Comparison of ENCODE assay signal across 12 cellular contexts in genomic region chr16:675884-676564, GRCh38. TPM values are rescaled to one million over a fixed set of nuclear protein-coding genes. Genes with fewer than 3 reads are reported as not detected.
DNase-seq lines count a peak whose midpoint lies in the region; ATAC-seq, FAIRE-seq and TF ChIP-seq lines count a peak whose summit lies in the region.
"Had no signal": no experiment of that assay in that cellular context is flagged by ENCODE, and none has a peak within 500 bp of the region (broad histone marks: within the 10 kb centered on the region; RNA-seq: fewer than 3 reads in every experiment).

No MANE protein-coding gene starts in this region.

- H3K4me1 ChIP-seq in heart left ventricle, result peaks cover 0 to 39% (median 17%) of the 10 kb centered on the region in 12 donors
- H3K4me1 ChIP-seq in upper lobe of right lung, result peaks cover 13% of the 10 kb centered on the region

- H3K36me3 ChIP-seq in heart left ventricle (peaks cover 0 to 32% (median 29%) of the 10 kb centered on the region in 9 donors), upper lobe of right lung (peaks cover 26% of the 10 kb centered on the region)

- ATAC-seq in heart left ventricle, result no peak
- no peak for ATAC-seq in Right ventricle myocardium inferior
- peak; percentile 17 for ATAC-seq in left colon
- no peak for ATAC-seq in upper lobe of right lung
- no peak for ATAC-seq in GM21381 (IDR thresholded peaks at IDR 0.05; ENCODE audit: unreplicated experiment)
- ATAC-seq: stimulated activated naive CD8-positive, alpha-beta T cell treated with anti-CD3 and anti-CD28 coated beads, Interleukin-15, Interleukin-2, amounts not matched to agents 100 U/mL and 50 U/mL, for 24 hours had no signal

- TF ChIP-seq CTCF in heart left ventricle (IDR thresholded peaks at IDR 0.05), result no peak
- TF ChIP-seq CTCF in coronary artery (IDR thresholded peaks at IDR 0.05), result no peak
- TF ChIP-seq CTCF in upper lobe of right lung (IDR thresholded peaks at IDR 0.05), result no peak

- DNase-seq in heart left ventricle (no peak), Right ventricle myocardium inferior (ENCODE audit: missing footprints) (no peak), coronary artery (ENCODE audit: low spot score) (no peak), left colon (no peak), upper lobe of right lung (no peak), NCI-H2107 treated with DMSO at 0.1 percent for 48 hours (lab: John Stamatoyannopoulos, UW; ENCODE audit: unreplicated experiment) (no peak), RCC 7860 (ENCODE audit: low spot score) (no peak)
- DNase-seq: activated naive CD4-positive, alpha-beta T cell treated with anti-CD3 and anti-CD28 coated beads for 36 hours; effector memory CD4-positive, alpha-beta T cell; stimulated activated CD4-positive, alpha-beta T cell treated with anti-CD3 and anti-CD28 coated beads, Interleukin-2, amount 100 ng/mL, for 24 hours; stimulated activated naive CD8-positive, alpha-beta T cell treated with anti-CD3 and anti-CD28 coated beads, Interleukin-15, Interleukin-2, amounts not matched to agents 100 U/mL and 50 U/mL, for 24 hours had no signal

- H3K4me3 ChIP-seq in heart left ventricle, result peak overlapping the region in 10 of 12 donors; percentile 30 to 57 (median 44)
- H3K4me3 ChIP-seq in coronary artery, result peak overlapping the region; percentile 67
- peak overlapping the region; percentile 28 for H3K4me3 ChIP-seq in upper lobe of right lung

- WGBS in heart left ventricle, 4 donors, result 39 to 52% (median 46%) methylated on average over 11 to 25 of the region's 25 CpGs

- H3K27me3 ChIP-seq in heart left ventricle (no peaks in the 10 kb centered on the region), upper lobe of right lung (no peaks in the 10 kb centered on the region)

- H3K9me3 ChIP-seq in heart left ventricle, result no peaks in the 10 kb centered on the region
- H3K9me3 ChIP-seq in upper lobe of right lung, result no peaks in the 10 kb centered on the region

- TF ChIP-seq POLR2A in heart left ventricle (IDR thresholded peaks at IDR 0.05), result no peak

- no peak for FAIRE-seq in RCC 7860 (lab: Jason Lieb, UNC)

- intact Hi-C loops in heart left ventricle (cut with DNase I) (no loop called here), Right ventricle myocardium inferior (cut with DNase I) (no loop called here), left colon (cut with DNase I, micrococcal nuclease) (no loop called here), upper lobe of right lung (cut with DNase I) (no loop called here)

- H3K27ac ChIP-seq in heart left ventricle (peak overlapping the region in 3 of 12 donors; percentile 65 to 76 (median 67)), coronary artery (peak overlapping the region in 1 of 2 donors; percentile 61), upper lobe of right lung (no peak overlapping the region)

RNA-seq across cellular contexts. Expression of gene RHBDL1, which starts 0.6 kb away (rescaled TPM):
- total RNA-seq in heart left ventricle (1 to 10 TPM in 7 of 9 donors, under 1 TPM in 2; 0.72 to 2.7 (median 1.8) TPM), Right ventricle myocardium inferior (2.1 TPM), left colon (1 to 10 TPM; 4.4 to 5.3 TPM), upper lobe of right lung (2.0 TPM)
- 1 to 10 TPM in 1 of 2 donors, under 1 TPM in 1; 0.19 to 3.6 TPM for polyA plus RNA-seq in heart left ventricle

RNA-seq across cellular contexts. Expression of gene STUB1, which starts 4.2 kb away (rescaled TPM):
- total RNA-seq in heart left ventricle (100 to 1,000 TPM in 8 of 9 donors, 10 to 100 TPM in 1; 93.7 to 198 (median 116) TPM), Right ventricle myocardium inferior (120 TPM), left colon (100 to 1,000 TPM in 1 of 2 donors, 10 to 100 TPM in 1; 86.6 to 105 TPM), upper lobe of right lung (98.9 TPM)
- 100 to 1,000 TPM; 107 to 159 TPM for polyA plus RNA-seq in heart left ventricle

RNA-seq across cellular contexts. Expression of gene RHOT2, which starts 8.1 kb away (rescaled TPM):
- total RNA-seq in heart left ventricle (100 to 1,000 TPM in 1 of 9 donors, 10 to 100 TPM in 8; 33.7 to 102 (median 83.5) TPM), Right ventricle myocardium inferior (86.0 TPM), left colon (100 to 1,000 TPM; 118 to 158 TPM), upper lobe of right lung (92.5 TPM)
- 100 to 1,000 TPM in 1 of 2 donors, 10 to 100 TPM in 1; 77.2 to 143 TPM for polyA plus RNA-seq in heart left ventricle

RNA-seq across cellular contexts. Expression of gene JMJD8, which starts 8.1 kb away (rescaled TPM):
- total RNA-seq in heart left ventricle (100 to 1,000 TPM in 1 of 9 donors, 10 to 100 TPM in 8; 37.5 to 103 (median 44.1) TPM), Right ventricle myocardium inferior (46.4 TPM), left colon (10 to 100 TPM; 41.6 to 49.2 TPM), upper lobe of right lung (51.3 TPM)
- 10 to 100 TPM; 36.2 to 66.6 TPM for polyA plus RNA-seq in heart left ventricle

RNA-seq across cellular contexts. Expression of gene WDR24, which starts 14.2 kb away (rescaled TPM):
- total RNA-seq in heart left ventricle (10 to 100 TPM in 4 of 9 donors, 1 to 10 TPM in 5; 7.0 to 16.6 (median 9.2) TPM), Right ventricle myocardium inferior (7.8 TPM), left colon (10 to 100 TPM in 1 of 2 donors, 1 to 10 TPM in 1; 9.5 to 10.6 TPM), upper lobe of right lung (12.9 TPM)
- 10 to 100 TPM in 1 of 2 donors, 1 to 10 TPM in 1; 5.6 to 10.5 TPM for polyA plus RNA-seq in heart left ventricle
